8 cellular contexts compared by ENCODE assay signal in genomic region chr3:119240582-119241434, GRCh38. TPM values are rescaled to one million over a fixed set of nuclear protein-coding genes. Genes with fewer than 3 reads are reported as not detected.
DNase-seq lines count a peak whose midpoint lies in the region; TF ChIP-seq lines count a peak whose summit lies in the region.

A gene with protein sequence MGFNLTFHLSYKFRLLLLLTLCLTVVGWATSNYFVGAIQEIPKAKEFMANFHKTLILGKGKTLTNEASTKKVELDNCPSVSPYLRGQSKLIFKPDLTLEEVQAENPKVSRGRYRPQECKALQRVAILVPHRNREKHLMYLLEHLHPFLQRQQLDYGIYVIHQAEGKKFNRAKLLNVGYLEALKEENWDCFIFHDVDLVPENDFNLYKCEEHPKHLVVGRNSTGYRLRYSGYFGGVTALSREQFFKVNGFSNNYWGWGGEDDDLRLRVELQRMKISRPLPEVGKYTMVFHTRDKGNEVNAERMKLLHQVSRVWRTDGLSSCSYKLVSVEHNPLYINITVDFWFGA (minus strand): TSS chr3:119240878. CDS start chr3:119230099, 10,779 bp downstream.

- no peaks in the 10 kb centered on the region for H3K9me3 ChIP-seq in SK-N-MC (ENCODE audit: low read depth, low read length)

- H3K4me3 ChIP-seq in GM08714 (ENCODE audit: low read length), result peak within 1 kb of the TSS; percentile 95
- peak within 1 kb of the TSS; percentile 66 for H3K4me3 ChIP-seq in HFF-Myc (replicated peaks; ENCODE audit: low read depth, low read length)
- H3K4me3 ChIP-seq in SK-N-MC, result peak within 1 kb of the TSS; percentile 87

- H3K9ac ChIP-seq in SK-N-MC (ENCODE audit: insufficient read length), result peak within 1 kb of the TSS; percentile 82

- TF ChIP-seq CTCF in HFF-Myc (IDR thresholded peaks at IDR 0.05; ENCODE audit: low read depth, low read length, missing control alignments), result no peak

- H3K36me3 ChIP-seq in SK-N-MC (ENCODE audit: insufficient read depth, low read length), result peaks cover 7% of the 10 kb centered on the region; the same call in 1 of the 2 replicates

- no peak for DNase-seq in HFF-Myc (ENCODE audit: extremely low read depth, low read depth)
- DNase-seq in MV-4-11 (lab: John Stamatoyannopoulos, UW), result peak; percentile 74
- no peak for DNase-seq in SK-N-MC (ENCODE audit: low read depth, low spot score)
- DNase-seq in activated naive CD4-positive, alpha-beta T cell treated with anti-CD3 and anti-CD28 coated beads, Interleukin-2, amount 50 U/mL, for 16 hours, result peak; percentile 69
- DNase-seq in glomerular endothelial cell (ENCODE audit: extremely low read depth, low read depth, low spot score), result peak; percentile 31
- peak; percentile 73 for DNase-seq in occipital lobe (lab: John Stamatoyannopoulos, UW)

- H3K27ac ChIP-seq in SK-N-MC (no peak within 1 kb of the TSS; the same call in 1 of the 2 replicates), temporal lobe (ENCODE audit: low read depth, low read length) (peak within 1 kb of the TSS; percentile 56)

RNA-seq across cellular contexts. Expression of the gene that starts here (rescaled TPM):
- total RNA-seq in glomerular endothelial cell (9.2 and 9.7 TPM in 2 replicates), occipital lobe (11.5 TPM), temporal lobe (7.4 TPM)

Comparison
In these comparisons a context has a peak if more than half of its experiments do, and no peak if none do; other contexts are left out.
1. DNase-seq: peak in MV-4-11 (single experiment), activated naive CD4-positive, alpha-beta T cell treated with anti-CD3 and anti-CD28 coated beads, Interleukin-2, amount 50 U/mL, for 16 hours (single experiment), glomerular endothelial cell (single experiment) and occipital lobe (single experiment); none in HFF-Myc (single experiment) and SK-N-MC (single experiment).
2. Peak in every context shown above with its lines, with median percentiles within 50 percentile points of each other: H3K4me3 ChIP-seq.